In genomic region chr3:67468511-67468910, GRCh38 we compare ENCODE assay signal across 20 cellular contexts.
A peak's percentile ranks its signal among the peaks of the same experiment; 100 is the strongest.
DNase-seq lines count a peak whose midpoint lies in the region; ATAC-seq and TF ChIP-seq lines count a peak whose summit lies in the region.
"Had no signal": no experiment of that assay in that cellular context is flagged by ENCODE, and none has a peak within 500 bp of the region (broad histone marks: within the 10 kb centered on the region; RNA-seq: fewer than 3 reads in every experiment).

No MANE protein-coding gene starts in this region.

- H3K9me3 Mint-ChIP-seq in naive B cell (peaks cover 0 to 3% (median 0%) of the 10 kb centered on the region in 7 donors), Calu3 (ENCODE audit: low read depth, unreplicated experiment) (no peaks in the 10 kb centered on the region)
- H3K9me3 Mint-ChIP-seq: CD4-positive, alpha-beta T cell had no signal

- no peak overlapping the region for H3K27ac ChIP-seq in testis
- H3K27ac ChIP-seq: Peyer's patch had no signal

- no TSS peak for BruUV-seq in Calu3 (replicated peaks; lab: Mats Ljungman, UMichigan)

- H3K4me1 ChIP-seq in testis, result no peaks in the 10 kb centered on the region
- H3K4me1 ChIP-seq: Peyer's patch had no signal

- intact Hi-C loops in testis (cut with DNase I; ENCODE audit: low total_unique reads) (no loop called here), Calu3 (cut with micrococcal nuclease; ENCODE audit: unreplicated experiment) (no loop called here)

- CTCF ChIA-PET in Calu3 (lab: Charles Lee), result no interaction called here

- H3K4me3 ChIP-seq in MG63, result no peak overlapping the region
- H3K4me3 ChIP-seq in astrocyte of the spinal cord (ENCODE audit: low read depth, low read length), result no peak overlapping the region
- H3K4me3 ChIP-seq in testis, result no peak overlapping the region
- H3K4me3 ChIP-seq: lung, Peyer's patch had no signal

- in situ Hi-C loops in astrocyte of the spinal cord (cut with HindIII; ENCODE audit: low sequenced_read_pairs), result no loop called here

- no peak for ATAC-seq in naive B cell (ENCODE audit: low read depth in 2 of 2)

- H3K4me3 Mint-ChIP-seq in naive B cell (no peak overlapping the region), Calu3 (ENCODE audit: low read depth, unreplicated experiment) (no peak overlapping the region)
- H3K4me3 Mint-ChIP-seq: CD4-positive, alpha-beta T cell had no signal

- H3K36me3 Mint-ChIP-seq in naive B cell, result peaks cover 30 to 38% of the 10 kb centered on the region in 2 donors
- peaks cover 5% of the 10 kb centered on the region for H3K36me3 Mint-ChIP-seq in Calu3 (ENCODE audit: insufficient read depth, unreplicated experiment)

- no peak for TF ChIP-seq POLR2A in testis (IDR thresholded peaks at IDR 0.05)

- WGBS in testis, 2 donors, result 94 to 95% methylated on average over 4 of the region's 4 CpGs

- no peaks in the 10 kb centered on the region for H3K27me3 ChIP-seq in MG63
- no peaks in the 10 kb centered on the region for H3K27me3 ChIP-seq in testis
- H3K27me3 ChIP-seq: Peyer's patch had no signal

- H3K9me3 ChIP-seq in MG63 (no peaks in the 10 kb centered on the region), testis (no peaks in the 10 kb centered on the region)
- H3K9me3 ChIP-seq: Peyer's patch had no signal

- no peak for TF ChIP-seq CTCF in astrocyte of the spinal cord (IDR thresholded peaks at IDR 0.05; ENCODE audit: low read depth, low read length)
- no peak for TF ChIP-seq CTCF in testis (IDR thresholded peaks at IDR 0.05)
- no peak for TF ChIP-seq CTCF in Calu3 (IDR thresholded peaks at IDR 0.05; ENCODE audit: unreplicated experiment)

- H3K27ac Mint-ChIP-seq in naive B cell (peak overlapping the region in 4 of 6 donors; percentile 9 to 49 (median 44)), Calu3 (ENCODE audit: unreplicated experiment) (no peak overlapping the region)
- H3K27ac Mint-ChIP-seq: CD4-positive, alpha-beta T cell; progenitor cell of endocrine pancreas had no signal

- H3K4me1 Mint-ChIP-seq in naive B cell (peaks cover 0 to 16% (median 0%) of the 10 kb centered on the region in 3 donors), Calu3 (ENCODE audit: low read depth, unreplicated experiment) (no peaks in the 10 kb centered on the region)

- H3K36me3 ChIP-seq in MG63, result no peaks in the 10 kb centered on the region
- no peaks in the 10 kb centered on the region for H3K36me3 ChIP-seq in testis (ENCODE audit: low read depth, missing control alignments)
- H3K36me3 ChIP-seq: Peyer's patch had no signal

- H3K27me3 Mint-ChIP-seq in naive B cell (no peaks in the 10 kb centered on the region), Calu3 (ENCODE audit: unreplicated experiment) (no peaks in the 10 kb centered on the region)
- H3K27me3 Mint-ChIP-seq: CD4-positive, alpha-beta T cell; progenitor cell of endocrine pancreas had no signal

- peak; percentile 59 for DNase-seq in ELR (ENCODE audit: low read depth)
- peak; percentile 2 for DNase-seq in MG63
- DNase-seq in astrocyte of the spinal cord (ENCODE audit: low read depth, low spot score), result peak; percentile 54
- no peak for DNase-seq in naive B cell
- no peak for DNase-seq in NCI-H1417 treated with DMSO at 0.1 percent for 48 hours (lab: John Stamatoyannopoulos, UW)
- no peak for DNase-seq in testis
- no peak for DNase-seq in Calu3
- DNase-seq in activated CD4-positive, CD25-positive, alpha-beta regulatory T cell treated with anti-CD3 and anti-CD28 coated beads, Interleukin-2, amount 50 U/mL, for 72 hours, result no peak
- DNase-seq: activated CD4-positive, alpha-beta T cell treated with anti-CD3 and anti-CD28 coated beads for 48 hours; activated naive CD4-positive, alpha-beta T cell treated with anti-CD3 and anti-CD28 coated beads, Interleukin-2, amount 50 U/mL, for 16 hours; CD4-positive, alpha-beta T cell; central memory CD4-positive, alpha-beta T cell; dermis blood vessel endothelial cell; kidney; NCI-H1694 treated with DMSO at 0.1 percent for 48 hours; NCI-H526 treated with DMSO at 0.1 percent for 48 hours; Peyer's patch; trophoblast cell had no signal

Comparison
In these comparisons a context has a peak if more than half of its experiments do, and no peak if none do; other contexts are left out.
1. DNase-seq: peak in ELR (single experiment), MG63 (single experiment) and astrocyte of the spinal cord (single experiment); none in naive B cell (single experiment), NCI-H1417 treated with DMSO at 0.1 percent for 48 hours (single experiment), testis (single experiment), Calu3 (single experiment) and activated CD4-positive, CD25-positive, alpha-beta regulatory T cell treated with anti-CD3 and anti-CD28 coated beads, Interleukin-2, amount 50 U/mL, for 72 hours (single experiment).